ENCODE assay signal across 18 cellular contexts in the genomic region with DNA sequence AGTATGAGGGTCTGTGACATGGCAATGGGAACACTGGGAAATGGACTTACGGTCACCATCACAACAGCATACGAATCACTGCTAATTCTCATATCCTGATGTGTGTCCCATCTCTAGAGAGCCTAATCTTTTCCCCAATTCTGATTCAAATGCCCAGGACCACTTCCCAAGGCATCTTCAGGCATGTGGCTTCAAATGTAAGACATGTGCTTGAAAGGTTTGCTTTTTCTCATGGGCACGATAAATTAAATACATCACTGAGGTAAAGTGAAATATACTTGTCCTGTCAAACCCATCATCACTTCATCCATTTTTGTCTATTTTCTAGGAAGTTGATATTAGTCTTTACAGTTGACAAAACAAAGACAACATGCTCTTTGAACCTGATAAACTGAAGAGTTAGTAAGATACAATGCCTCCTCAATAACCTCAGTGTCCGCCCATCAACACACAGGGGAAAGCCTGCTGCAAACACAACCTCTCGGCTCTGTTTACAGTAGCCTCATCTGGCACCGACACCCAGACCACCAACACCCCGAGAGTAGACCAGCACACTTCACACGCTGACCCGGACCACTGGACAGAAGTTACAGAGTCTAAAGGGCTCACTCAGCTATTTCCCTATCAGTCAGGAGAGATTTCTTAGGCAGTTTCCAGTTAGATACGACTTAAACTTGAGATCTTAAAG. TPM values are rescaled to one million over a fixed set of nuclear protein-coding genes. Genes with fewer than 3 reads are reported as not detected.
DNase-seq lines count a peak whose midpoint lies in the region; ATAC-seq and TF ChIP-seq lines count a peak whose summit lies in the region.
"Had no signal": no experiment of that assay in that cellular context is flagged by ENCODE, and none has a peak within 500 bp of the region (broad histone marks: within the 10 kb centered on the region; RNA-seq: fewer than 3 reads in every experiment).

No MANE protein-coding gene starts in this region.

- CTCF ChIA-PET in IMR-90 (lab: Yijun Ruan, JAX), result interaction anchor here (0.6 kb wide), 1 partner anchor 17 kb away, joined by 3 read pairs; no protein-coding TSS in a partner anchor

- peaks cover 13% of the 10 kb centered on the region; the same call in 1 of the 2 replicates for H3K9me1 ChIP-seq in IMR-90 (ENCODE audit: insufficient read depth, low read length)

- peak; percentile 40; the same call in 1 of the 2 replicates for ATAC-seq in IMR-90 (ENCODE audit: low read depth)
- peak; percentile 3 to 55 (median 36) for ATAC-seq in right lobe of liver
- no peak for ATAC-seq in HG03135 (IDR thresholded peaks at IDR 0.05; ENCODE audit: unreplicated experiment)
- ATAC-seq: CD8-positive, alpha-beta T cell had no signal

- no peak overlapping the region for H2AK9ac ChIP-seq in IMR-90 (replicated peaks; ENCODE audit: low read depth, low read length, poor library complexity)

- no peak overlapping the region for H3K4me3 ChIP-seq in IMR-90 (ENCODE audit: insufficient read depth, low read depth, low read length)
- no peak overlapping the region for H3K4me3 ChIP-seq in hepatocyte
- H3K4me3 ChIP-seq in right lobe of liver, result no peak overlapping the region
- H3K4me3 ChIP-seq: BLaER1, HAP-1 had no signal

- in situ Hi-C loops in IMR-90 (cut with MboI; ENCODE audit: low sequenced_read_pairs), result no loop called here

- H3K79me1 ChIP-seq in IMR-90 (ENCODE audit: low read depth in 1 of 2, low read length in 2 of 2), result peaks cover 39 to 73% of the 10 kb centered on the region in 2 experiments

- TF ChIP-seq RAD21 in IMR-90 (IDR thresholded peaks at IDR 0.05; ENCODE audit: low read length), result no peak

- dilution Hi-C loops in IMR-90 (cut with HindIII; ENCODE audit: low sequenced_read_pairs, unreplicated experiment), result no loop called here

- H3K23ac ChIP-seq in IMR-90 (ENCODE audit: low read depth, low read length), result no peak overlapping the region

- H3K4me2 ChIP-seq in IMR-90 (ENCODE audit: low read depth, low read length), result no peak overlapping the region
- peak overlapping the region; percentile 51 for H3K4me2 ChIP-seq in hepatocyte
- H3K4me2 ChIP-seq: BLaER1 had no signal

- H3K27ac ChIP-seq in IMR-90 (ENCODE audit: insufficient read depth, low read length) (no peak overlapping the region), hepatocyte (peak overlapping the region; percentile 52), right lobe of liver (no peak overlapping the region)
- H3K27ac ChIP-seq: 22Rv1, BLaER1, C4-2B had no signal

- no peak overlapping the region for H2BK5ac ChIP-seq in IMR-90 (ENCODE audit: low read depth, low read length, poor library complexity, severe bottlenecking)

- TF ChIP-seq POLR2A in IMR-90 (IDR thresholded peaks at IDR 0.05; ENCODE audit: low read depth, low read length) (no peak), right lobe of liver (IDR thresholded peaks at IDR 0.05) (no peak)

- H3K79me2 ChIP-seq in hepatocyte, result peaks cover 100% of the 10 kb centered on the region

- no peak overlapping the region for H4K5ac ChIP-seq in IMR-90 (ENCODE audit: low read depth, low read length)

- H4K20me1 ChIP-seq in IMR-90 (ENCODE audit: insufficient read depth, low read length) (peaks cover 43% of the 10 kb centered on the region), hepatocyte (ENCODE audit: insufficient read depth, poor library complexity, severe bottlenecking) (peaks cover 81% of the 10 kb centered on the region)

- H2BK15ac ChIP-seq in IMR-90 (ENCODE audit: low read depth, low read length), result no peak overlapping the region

- no peak overlapping the region for H4K91ac ChIP-seq in IMR-90 (ENCODE audit: insufficient read depth, low read depth, low read length)

- H3K18ac ChIP-seq in IMR-90 (ENCODE audit: low read depth, low read length), result no peak overlapping the region

- 80% methylated on average over 1 of the region's 10 CpGs; no CpG with 5 or more reads in 1 of the 2 experiments for WGBS in IMR-90 (ENCODE audit: extremely low coverage in 2 of 2, insufficient read length in 1 of 2), 2 experiments
- 52% methylated on average over 10 of the region's 10 CpGs for WGBS in hepatocyte (ENCODE audit: low lambda C conversion rate, missing lambda C conversion rate)
- WGBS in right lobe of liver (ENCODE audit: insufficient coverage, low coverage, low lambda C conversion rate, missing lambda C conversion rate), result 46% methylated on average over 9 of the region's 10 CpGs

- intact Hi-C loops in IMR-90 (cut with micrococcal nuclease), result no loop called here
- intact Hi-C loops in right lobe of liver (cut with DNase I), result no loop called here

- no peak overlapping the region for H4K8ac ChIP-seq in IMR-90 (ENCODE audit: low read depth in 2 of 2, low read length in 2 of 2)

- no peaks in the 10 kb centered on the region for H3K9me3 ChIP-seq in IMR-90 (ENCODE audit: control insufficient read depth, insufficient read depth, low read length)
- no peaks in the 10 kb centered on the region for H3K9me3 ChIP-seq in hepatocyte (ENCODE audit: low read depth)
- no peaks in the 10 kb centered on the region for H3K9me3 ChIP-seq in right lobe of liver
- H3K9me3 ChIP-seq: Caco-2, HAP-1 had no signal

- no TSS peak for BruUV-seq in IMR-90 (replicated peaks; lab: Mats Ljungman, UMichigan)

- H3K36me3 ChIP-seq in IMR-90 (ENCODE audit: control insufficient read depth, insufficient read depth, low read length) (peaks cover 5% of the 10 kb centered on the region; the same call in 1 of the 2 replicates), hepatocyte (replicated peaks; ENCODE audit: insufficient read depth, low read depth) (no peaks in the 10 kb centered on the region), right lobe of liver (no peaks in the 10 kb centered on the region)

- no peaks in the 10 kb centered on the region for H3K9me2 ChIP-seq in hepatocyte (replicated peaks; ENCODE audit: insufficient read depth)

- H2AFZ ChIP-seq in IMR-90 (replicated peaks; ENCODE audit: low read length, poor library complexity) (no peak overlapping the region), hepatocyte (no peak overlapping the region)

- no peak overlapping the region for H2AK5ac ChIP-seq in IMR-90 (ENCODE audit: low read depth, low read length)

- no peak overlapping the region for H2BK20ac ChIP-seq in IMR-90 (ENCODE audit: low read depth, low read length)

- no peak overlapping the region for H3K4ac ChIP-seq in IMR-90 (ENCODE audit: low read depth, low read length)

- DNase-seq in IMR-90, result no peak
- DNase-seq in hepatocyte (ENCODE audit: low spot score), result no peak
- no peak for DNase-seq in right lobe of liver
- DNase-seq in mesenteric fat pad (ENCODE audit: low spot score), result no peak
- no peak for DNase-seq in LoVo (ENCODE audit: low spot score)
- DNase-seq: Caco-2; CD4-positive, CD25-positive, alpha-beta regulatory T cell; CD8-positive, alpha-beta T cell; DMS153; DND-41; GOT3; HFFc6 had no signal

- no peak overlapping the region for H3K56ac ChIP-seq in IMR-90 (ENCODE audit: extremely low read depth, insufficient read depth, low read length)

- no peak for TF ChIP-seq CTCF in IMR-90 (conservative IDR thresholded peaks at IDR 0.05; ENCODE audit: low read depth, low read length)
- TF ChIP-seq CTCF in hepatocyte (IDR thresholded peaks at IDR 0.05; ENCODE audit: poor library complexity), result no peak
- TF ChIP-seq CTCF in right lobe of liver (IDR thresholded peaks at IDR 0.05), result no peak

- no peak overlapping the region for H2BK120ac ChIP-seq in IMR-90 (ENCODE audit: low read depth, low read length)

- H3K9ac ChIP-seq in IMR-90 (ENCODE audit: low read depth, low read length), result no peak overlapping the region
- H3K9ac ChIP-seq: BLaER1 had no signal

- H3K27me3 ChIP-seq in IMR-90 (ENCODE audit: control insufficient read depth, insufficient read depth, low read length) (no peaks in the 10 kb centered on the region), hepatocyte (no peaks in the 10 kb centered on the region), right lobe of liver (no peaks in the 10 kb centered on the region)
- H3K27me3 ChIP-seq: BLaER1 had no signal

- POLR2A ChIA-PET in IMR-90 (lab: Charles Lee; ENCODE audit: unreplicated experiment), result interaction anchor here (0.6 kb wide), 1 partner anchor 331 kb away, joined by 6 read pairs; no protein-coding TSS in a partner anchor

- H3K4me1 ChIP-seq in IMR-90 (ENCODE audit: control insufficient read depth, insufficient read depth, low read length), result peaks cover 2% of the 10 kb centered on the region; the same call in 1 of the 2 replicates
- H3K4me1 ChIP-seq in hepatocyte (ENCODE audit: insufficient read depth), result peaks cover 26% of the 10 kb centered on the region
- H3K4me1 ChIP-seq in right lobe of liver, result peaks cover 0 to 51% (median 19%) of the 10 kb centered on the region in 4 donors
- H3K4me1 ChIP-seq: Caco-2, HAP-1 had no signal

- no peak overlapping the region for H3K14ac ChIP-seq in IMR-90 (replicated peaks; ENCODE audit: low read depth, low read length)

TF ChIP-seq in IMR-90, 13 proteins besides CTCF, POLR2A, EP300 and RAD21:
- TF ChIP-seq, protein P1, sequence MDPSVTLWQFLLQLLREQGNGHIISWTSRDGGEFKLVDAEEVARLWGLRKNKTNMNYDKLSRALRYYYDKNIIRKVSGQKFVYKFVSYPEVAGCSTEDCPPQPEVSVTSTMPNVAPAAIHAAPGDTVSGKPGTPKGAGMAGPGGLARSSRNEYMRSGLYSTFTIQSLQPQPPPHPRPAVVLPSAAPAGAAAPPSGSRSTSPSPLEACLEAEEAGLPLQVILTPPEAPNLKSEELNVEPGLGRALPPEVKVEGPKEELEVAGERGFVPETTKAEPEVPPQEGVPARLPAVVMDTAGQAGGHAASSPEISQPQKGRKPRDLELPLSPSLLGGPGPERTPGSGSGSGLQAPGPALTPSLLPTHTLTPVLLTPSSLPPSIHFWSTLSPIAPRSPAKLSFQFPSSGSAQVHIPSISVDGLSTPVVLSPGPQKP (IDR thresholded peaks at IDR 0.05; ENCODE audit: borderline replicate concordance, low read depth, low read length), result no peak
- no peak for TF ChIP-seq MAZ (IDR thresholded peaks at IDR 0.05; ENCODE audit: borderline replicate concordance, low read depth, low read length)
TF ChIP-seq in IMR-90: peak in this region for 0.

RNA-seq across cellular contexts. Expression of a gene that starts 24.8 kb away (rescaled TPM):
- total RNA-seq in IMR-90 (2012; rRNA removed), result 11.7 and 15.1 TPM in 2 replicates
- polyA plus RNA-seq in IMR-90 (2012; rRNA removed), result 5.1 and 6.3 TPM in 2 replicates
- 3.2 and 4.4 TPM in 2 replicates for polyA plus RNA-seq in IMR-90 (2012; cell fraction: cytosol; rRNA removed)
- 9.7 and 18.9 TPM in 2 replicates for polyA plus RNA-seq in IMR-90 (2012; cell fraction: nucleus; rRNA removed; ENCODE audit: low replicate concordance)
- 51.0 and 65.9 TPM in 2 replicates for total RNA-seq in hepatocyte
- polyA plus RNA-seq in hepatocyte, result 47.6 and 53.4 TPM in 2 replicates
- 10 to 100 TPM; 24.9 to 55.5 (median 40.0) TPM for total RNA-seq in right lobe of liver
- total RNA-seq in mesenteric fat pad, result 95.7 TPM
- total RNA-seq: B cell had no signal
